17 cellular contexts compared by ENCODE assay signal in genomic region chr6:44090465-44090864, GRCh38. TPM values are rescaled to one million over a fixed set of nuclear protein-coding genes. Genes with fewer than 3 reads are reported as not detected.
DNase-seq lines count a peak whose midpoint lies in the region; ATAC-seq and TF ChIP-seq lines count a peak whose summit lies in the region.
"Had no signal": no experiment of that assay in that cellular context is flagged by ENCODE, and none has a peak within 500 bp of the region (broad histone marks: within the 10 kb centered on the region; RNA-seq: fewer than 3 reads in every experiment).

No MANE protein-coding gene starts in this region.

- CTCF ChIA-PET in activated CD8-positive, alpha-beta T cell treated with anti-CD3 and anti-CD28 coated beads for 36 hours (lab: Charles Lee) = interaction anchor here (1.1 to 4.2 kb wide), 3 partner anchors 9 to 61 kb away, joined by 3 to 23 read pairs (median 8); no protein-coding TSS in a partner anchor
- CTCF ChIA-PET in activated CD8-positive, alpha-beta T cell treated with anti-CD3 and anti-CD28 coated beads, Interleukin-2, amount 10 ng/mL, durations not matched to agents 7 days and 5 days (lab: Charles Lee) = interaction anchor here (0.7 to 1.5 kb wide), 2 partner anchors 10 to 16 kb away, joined by 3 to 4 read pairs; no protein-coding TSS in a partner anchor

- DNase-seq in activated CD8-positive, alpha-beta T cell treated with anti-CD3 and anti-CD28 coated beads for 36 hours = no peak
- no peak for DNase-seq in activated CD8-positive, alpha-beta T cell treated with anti-CD3 and anti-CD28 coated beads, Interleukin-2, amount 10 ng/mL, durations not matched to agents 7 days and 5 days
- DNase-seq in left cardiac atrium (peak; percentile 3), left ventricle myocardium superior (no peak), chondrocyte (ENCODE audit: low spot score) (peak; percentile 61)
- DNase-seq in stimulated activated naive CD8-positive, alpha-beta T cell treated with anti-CD3 and anti-CD28 coated beads, Interleukin-15, Interleukin-2, amounts not matched to agents 100 U/mL and 50 U/mL, for 24 hours = no peak
- no peak for DNase-seq in stimulated activated naive CD8-positive, alpha-beta T cell treated with anti-CD3 and anti-CD28 coated beads, Interleukin-15, amount 100 ng/mL, for 72 hours
- DNase-seq: AML-193; Caco-2; Calu3; CD4-positive, alpha-beta T cell; CD8-positive, alpha-beta T cell; DMS79 treated with DMSO at 0.1 percent for 48 hours; GF-D8 had no signal

- H3K27ac Mint-ChIP-seq in activated CD8-positive, alpha-beta T cell treated with anti-CD3 and anti-CD28 coated beads for 36 hours = no peak overlapping the region
- no peak overlapping the region for H3K27ac Mint-ChIP-seq in activated CD8-positive, alpha-beta T cell treated with anti-CD3 and anti-CD28 coated beads, Interleukin-2, amount 10 ng/mL, durations not matched to agents 7 days and 5 days
- H3K27ac Mint-ChIP-seq in stimulated activated naive CD8-positive, alpha-beta T cell treated with anti-CD3 and anti-CD28 coated beads, Interleukin-15, amount 100 ng/mL, for 72 hours = no peak overlapping the region
- no peak overlapping the region for H3K27ac Mint-ChIP-seq in chondrocyte (ENCODE audit: unreplicated experiment)
- H3K27ac Mint-ChIP-seq: B cell; CD4-positive, alpha-beta T cell; CD8-positive, alpha-beta T cell had no signal

- TF ChIP-seq CTCF in activated CD8-positive, alpha-beta T cell treated with anti-CD3 and anti-CD28 coated beads for 36 hours (IDR thresholded peaks at IDR 0.05) = no peak
- TF ChIP-seq CTCF in chondrocyte (IDR thresholded peaks at IDR 0.05) = no peak

- peak; percentile 74 for ATAC-seq in activated CD8-positive, alpha-beta T cell treated with anti-CD3 and anti-CD28 coated beads for 36 hours
- no peak for ATAC-seq in activated CD8-positive, alpha-beta T cell treated with anti-CD3 and anti-CD28 coated beads, Interleukin-2, amount 10 ng/mL, durations not matched to agents 7 days and 5 days
- ATAC-seq in left cardiac atrium (no peak), left ventricle myocardium superior (no peak), GM19351 (IDR thresholded peaks at IDR 0.05; ENCODE audit: unreplicated experiment) (no peak)
- peak; percentile 59 for ATAC-seq in stimulated activated naive CD8-positive, alpha-beta T cell treated with anti-CD3 and anti-CD28 coated beads, Interleukin-15, Interleukin-2, amounts not matched to agents 100 U/mL and 50 U/mL, for 24 hours
- ATAC-seq in stimulated activated naive CD8-positive, alpha-beta T cell treated with anti-CD3 and anti-CD28 coated beads, Interleukin-15, amount 100 ng/mL, for 72 hours = no peak
- ATAC-seq: A549; CD8-positive, alpha-beta T cell had no signal

- no peak overlapping the region for H3K4me3 Mint-ChIP-seq in activated CD8-positive, alpha-beta T cell treated with anti-CD3 and anti-CD28 coated beads for 36 hours
- H3K4me3 Mint-ChIP-seq in activated CD8-positive, alpha-beta T cell treated with anti-CD3 and anti-CD28 coated beads, Interleukin-2, amount 10 ng/mL, durations not matched to agents 7 days and 5 days = no peak overlapping the region
- no peak overlapping the region for H3K4me3 Mint-ChIP-seq in stimulated activated naive CD8-positive, alpha-beta T cell treated with anti-CD3 and anti-CD28 coated beads, Interleukin-15, amount 100 ng/mL, for 72 hours
- no peak overlapping the region for H3K4me3 Mint-ChIP-seq in chondrocyte (ENCODE audit: unreplicated experiment)
- H3K4me3 Mint-ChIP-seq: B cell; CD4-positive, alpha-beta T cell; CD8-positive, alpha-beta T cell had no signal

- POLR2A ChIA-PET in activated CD8-positive, alpha-beta T cell treated with anti-CD3 and anti-CD28 coated beads for 36 hours (lab: Charles Lee) = no interaction called here
- POLR2A ChIA-PET in activated CD8-positive, alpha-beta T cell treated with anti-CD3 and anti-CD28 coated beads, Interleukin-2, amount 10 ng/mL, durations not matched to agents 7 days and 5 days (lab: Charles Lee) = no interaction called here

- no peaks in the 10 kb centered on the region for H3K9me3 Mint-ChIP-seq in activated CD8-positive, alpha-beta T cell treated with anti-CD3 and anti-CD28 coated beads for 36 hours
- H3K9me3 Mint-ChIP-seq in activated CD8-positive, alpha-beta T cell treated with anti-CD3 and anti-CD28 coated beads, Interleukin-2, amount 10 ng/mL, durations not matched to agents 7 days and 5 days (ENCODE audit: insufficient read depth) = no peaks in the 10 kb centered on the region
- H3K9me3 Mint-ChIP-seq in stimulated activated naive CD8-positive, alpha-beta T cell treated with anti-CD3 and anti-CD28 coated beads, Interleukin-15, amount 100 ng/mL, for 72 hours = no peaks in the 10 kb centered on the region
- H3K9me3 Mint-ChIP-seq in chondrocyte (ENCODE audit: low read depth) = no peaks in the 10 kb centered on the region
- H3K9me3 Mint-ChIP-seq: CD4-positive, alpha-beta T cell; CD8-positive, alpha-beta T cell had no signal

- no peaks in the 10 kb centered on the region for H3K27me3 Mint-ChIP-seq in activated CD8-positive, alpha-beta T cell treated with anti-CD3 and anti-CD28 coated beads for 36 hours
- H3K27me3 Mint-ChIP-seq in activated CD8-positive, alpha-beta T cell treated with anti-CD3 and anti-CD28 coated beads, Interleukin-2, amount 10 ng/mL, durations not matched to agents 7 days and 5 days (ENCODE audit: low read depth) = no peaks in the 10 kb centered on the region
- H3K27me3 Mint-ChIP-seq in stimulated activated naive CD8-positive, alpha-beta T cell treated with anti-CD3 and anti-CD28 coated beads, Interleukin-15, amount 100 ng/mL, for 72 hours = no peaks in the 10 kb centered on the region
- H3K27me3 Mint-ChIP-seq in chondrocyte (ENCODE audit: low read depth) = no peaks in the 10 kb centered on the region
- H3K27me3 Mint-ChIP-seq: B cell; CD4-positive, alpha-beta T cell had no signal

- H3K4me1 Mint-ChIP-seq in activated CD8-positive, alpha-beta T cell treated with anti-CD3 and anti-CD28 coated beads for 36 hours (ENCODE audit: low read depth) = peaks cover 6% of the 10 kb centered on the region
- no peaks in the 10 kb centered on the region for H3K4me1 Mint-ChIP-seq in activated CD8-positive, alpha-beta T cell treated with anti-CD3 and anti-CD28 coated beads, Interleukin-2, amount 10 ng/mL, durations not matched to agents 7 days and 5 days (ENCODE audit: low read depth)
- H3K4me1 Mint-ChIP-seq in stimulated activated naive CD8-positive, alpha-beta T cell treated with anti-CD3 and anti-CD28 coated beads, Interleukin-15, amount 100 ng/mL, for 72 hours = peaks cover 18% of the 10 kb centered on the region
- H3K4me1 Mint-ChIP-seq in chondrocyte (ENCODE audit: low read depth) = peaks cover 12% of the 10 kb centered on the region
- H3K4me1 Mint-ChIP-seq: B cell had no signal

- intact Hi-C loops in activated CD8-positive, alpha-beta T cell treated with anti-CD3 and anti-CD28 coated beads for 36 hours (cut with micrococcal nuclease) = no loop called here
- intact Hi-C loops in left cardiac atrium (cut with DNase I) = loop anchor here in 1 of 2 donors (10.0 kb wide), 1 partner anchor 174 kb away; the partner anchor contains the start of gene NFKBIE
- intact Hi-C loops in left ventricle myocardium superior (cut with micrococcal nuclease) = no loop called here

- H3K36me3 Mint-ChIP-seq in activated CD8-positive, alpha-beta T cell treated with anti-CD3 and anti-CD28 coated beads for 36 hours (ENCODE audit: low read depth) = no peaks in the 10 kb centered on the region
- H3K36me3 Mint-ChIP-seq in activated CD8-positive, alpha-beta T cell treated with anti-CD3 and anti-CD28 coated beads, Interleukin-2, amount 10 ng/mL, durations not matched to agents 7 days and 5 days (ENCODE audit: low read depth) = no peaks in the 10 kb centered on the region
- H3K36me3 Mint-ChIP-seq in chondrocyte (ENCODE audit: low read depth) = peaks cover 4% of the 10 kb centered on the region

RNA-seq across cellular contexts. Expression of gene MRPL14, which starts 36.8 kb away (rescaled TPM):
- total RNA-seq in activated CD8-positive, alpha-beta T cell treated with anti-CD3 and anti-CD28 coated beads for 36 hours = 10 to 100 TPM; 42.8 to 44.3 TPM
- total RNA-seq in activated CD8-positive, alpha-beta T cell treated with anti-CD3 and anti-CD28 coated beads, Interleukin-2, amount 10 ng/mL, durations not matched to agents 7 days and 5 days = 10 to 100 TPM; 57.3 to 60.9 TPM
- total RNA-seq in left cardiac atrium = 10 to 100 TPM; 32.4 to 41.2 TPM
- total RNA-seq in left ventricle myocardium superior = 38.8 TPM
- 35.1 to 38.7 TPM (median 35.5 TPM) in 3 replicates for total RNA-seq in chondrocyte

RNA-seq across cellular contexts. Expression of gene TMEM63B, which starts 36.9 kb away (rescaled TPM):
- 10 to 100 TPM in 1 of 2 experiments, 1 to 10 TPM in 1; 9.1 to 12.9 TPM for total RNA-seq in activated CD8-positive, alpha-beta T cell treated with anti-CD3 and anti-CD28 coated beads for 36 hours
- total RNA-seq in activated CD8-positive, alpha-beta T cell treated with anti-CD3 and anti-CD28 coated beads, Interleukin-2, amount 10 ng/mL, durations not matched to agents 7 days and 5 days = 10 to 100 TPM; 15.5 to 17.9 TPM
- 10 to 100 TPM; 40.4 to 48.1 TPM for total RNA-seq in left cardiac atrium
- 47.3 TPM for total RNA-seq in left ventricle myocardium superior
- total RNA-seq in chondrocyte = 36.2 to 40.7 TPM (median 40.3 TPM) in 3 replicates

Comparison
In these comparisons a context has a peak if more than half of its experiments do, and no peak if none do; other contexts are left out.
1. ATAC-seq: peak in activated CD8-positive, alpha-beta T cell treated with anti-CD3 and anti-CD28 coated beads for 36 hours (single experiment) and stimulated activated naive CD8-positive, alpha-beta T cell treated with anti-CD3 and anti-CD28 coated beads, Interleukin-15, Interleukin-2, amounts not matched to agents 100 U/mL and 50 U/mL, for 24 hours (single experiment); none in activated CD8-positive, alpha-beta T cell treated with anti-CD3 and anti-CD28 coated beads, Interleukin-2, amount 10 ng/mL, durations not matched to agents 7 days and 5 days (single experiment), left cardiac atrium (0 of 2), left ventricle myocardium superior (single experiment), stimulated activated naive CD8-positive, alpha-beta T cell treated with anti-CD3 and anti-CD28 coated beads, Interleukin-15, amount 100 ng/mL, for 72 hours (single experiment) and GM19351 (single experiment).
2. DNase-seq: peak in left cardiac atrium (single experiment) and chondrocyte (single experiment); none in activated CD8-positive, alpha-beta T cell treated with anti-CD3 and anti-CD28 coated beads for 36 hours (single experiment), activated CD8-positive, alpha-beta T cell treated with anti-CD3 and anti-CD28 coated beads, Interleukin-2, amount 10 ng/mL, durations not matched to agents 7 days and 5 days (single experiment), left ventricle myocardium superior (single experiment), stimulated activated naive CD8-positive, alpha-beta T cell treated with anti-CD3 and anti-CD28 coated beads, Interleukin-15, Interleukin-2, amounts not matched to agents 100 U/mL and 50 U/mL, for 24 hours (single experiment) and stimulated activated naive CD8-positive, alpha-beta T cell treated with anti-CD3 and anti-CD28 coated beads, Interleukin-15, amount 100 ng/mL, for 72 hours (0 of 2).